ENCODE assay signal across 1 cellular context in genomic region chr2:200618590-200619021, GRCh38.
TF ChIP-seq lines count a peak whose summit lies in the region.

No MANE protein-coding gene starts in this region.

TF ChIP-seq in K562, 482 proteins besides CTCF, POLR2A, EP300 and RAD21 (continued from another document):
- TF ChIP-seq NFE2 (IDR thresholded peaks at IDR 0.05; ENCODE audit: low read depth), result no peak
